Comparison of ENCODE assay signal across 1 cellular context in the genomic region with DNA sequence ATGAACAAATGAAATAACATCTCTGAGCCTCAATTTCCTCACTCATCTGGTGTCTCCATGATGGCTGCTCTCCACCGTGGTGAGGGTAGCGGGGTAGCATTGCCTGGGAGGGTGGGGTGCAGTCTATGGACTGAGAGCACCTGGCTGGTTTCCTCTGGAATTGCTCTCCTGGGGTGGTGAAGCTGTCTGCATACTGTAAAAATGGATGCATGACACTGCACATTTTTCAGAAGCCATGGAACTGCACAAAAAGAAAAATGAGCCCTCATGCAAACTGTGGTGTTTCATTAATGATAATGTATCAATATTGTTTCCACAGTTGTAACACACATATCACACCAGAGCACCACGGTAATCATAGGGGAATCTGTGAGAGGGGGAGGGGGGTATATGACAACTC.
TF ChIP-seq lines count a peak whose summit lies in the region.

No MANE protein-coding gene starts in this region.

TF ChIP-seq in K562, 482 proteins besides CTCF, POLR2A, EP300 and RAD21 (continued from another document):
- TF ChIP-seq DEAF1 (CRISPR knock-in tag; IDR thresholded peaks at IDR 0.05) (no peak), ZNF354B (CRISPR knock-in tag; IDR thresholded peaks at IDR 0.05) (0 out of 2 replicates have a peak, but pooled peaks have one; percentile 1), XRCC5 (IDR thresholded peaks at IDR 0.05; ENCODE audit: low read depth, low read length) (no peak), DPF2 (IDR thresholded peaks at IDR 0.05) (0 out of 2 replicates have a peak, but pooled peaks have one; percentile 42), ZNF316 (IDR thresholded peaks at IDR 0.05) (peak; percentile 93), RBM22 (IDR thresholded peaks at IDR 0.05; ENCODE audit: low read depth, low read length, poor library complexity, severe bottlenecking) (no peak), NR1H2 (CRISPR knock-in tag; IDR thresholded peaks at IDR 0.05) (no peak), SMARCA4 (IDR thresholded peaks at IDR 0.05) (peak; percentile 40; the same call in 1 of the 2 replicates), ZZZ3 (IDR thresholded peaks at IDR 0.05) (no peak), FOXP1 (CRISPR knock-in tag; IDR thresholded peaks at IDR 0.05) (no peak), C11orf30 (IDR thresholded peaks at IDR 0.05; ENCODE audit: low read depth) (peak; percentile 90), TAL1 (IDR thresholded peaks at IDR 0.05) (no peak), NFE2L1 (tag; IDR thresholded peaks at IDR 0.05; ENCODE audit: borderline replicate concordance, low read depth) (peak; percentile 89), TFAM (CRISPR knock-in tag; conservative IDR thresholded peaks at IDR 0.05) (no peak), MAFK (IDR thresholded peaks at IDR 0.05; ENCODE audit: low read length) (peak; percentile 74), ELF2 (CRISPR knock-in tag; IDR thresholded peaks at IDR 0.05) (no peak), PTTG1 (tag; IDR thresholded peaks at IDR 0.05; ENCODE audit: low read depth) (no peak), HIVEP1 (CRISPR knock-in tag; IDR thresholded peaks at IDR 0.05) (no peak)
- TF ChIP-seq, protein P1, sequence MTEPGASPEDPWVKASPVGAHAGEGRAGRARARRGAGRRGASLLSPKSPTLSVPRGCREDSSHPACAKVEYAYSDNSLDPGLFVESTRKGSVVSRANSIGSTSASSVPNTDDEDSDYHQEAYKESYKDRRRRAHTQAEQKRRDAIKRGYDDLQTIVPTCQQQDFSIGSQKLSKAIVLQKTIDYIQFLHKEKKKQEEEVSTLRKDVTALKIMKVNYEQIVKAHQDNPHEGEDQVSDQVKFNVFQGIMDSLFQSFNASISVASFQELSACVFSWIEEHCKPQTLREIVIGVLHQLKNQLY (CRISPR knock-in tag; conservative IDR thresholded peaks at IDR 0.05), result no peak
